Comparison of ENCODE assay signal across 17 cellular contexts in the genomic region with DNA sequence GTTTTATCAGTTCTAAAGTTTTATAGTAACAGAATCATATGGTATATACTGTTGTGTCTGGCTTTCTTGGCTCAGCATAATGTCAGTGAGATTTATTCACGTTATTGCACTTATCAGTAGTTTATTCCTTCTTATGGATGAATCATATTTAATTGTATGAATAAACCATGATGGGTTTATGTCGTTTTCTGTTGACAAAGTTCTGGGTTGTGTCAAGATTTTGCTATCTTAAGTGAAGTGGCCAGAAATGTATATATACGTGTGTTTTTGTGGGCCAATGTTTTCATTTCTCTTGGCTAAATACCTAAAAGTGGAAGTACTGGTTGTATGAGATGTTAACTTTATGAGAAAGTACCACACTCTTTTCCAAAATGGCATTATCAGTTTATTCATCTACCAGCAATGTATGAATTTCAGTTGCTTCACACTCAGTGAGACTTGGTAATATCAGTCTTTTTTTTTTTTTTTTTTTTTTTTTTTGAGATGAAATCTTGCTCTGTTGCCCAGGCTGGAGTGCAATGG.
"Had no signal": no experiment of that assay in that cellular context is flagged by ENCODE, and none has a peak within 500 bp of the region (broad histone marks: within the 10 kb centered on the region; RNA-seq: fewer than 3 reads in every experiment).

No MANE protein-coding gene starts in this region.

- H3K36me3 Mint-ChIP-seq: naive thymus-derived CD8-positive, alpha-beta T cell; stimulated activated naive B cell treated with anti-CD40 and anti-IgM and Interleukin-4, amounts not matched to agents 10 μg/mL and 1 μg/mL and 100 μg/mL, for 72 hours had no signal

- H2AFZ ChIP-seq: hepatocyte had no signal

- H3K4me1 Mint-ChIP-seq: naive thymus-derived CD8-positive, alpha-beta T cell; stimulated activated naive CD8-positive, alpha-beta T cell treated with anti-CD3 and anti-CD28 coated beads, Interleukin-15, amount 100 ng/mL, for 72 hours had no signal

- H3K4me3 ChIP-seq: dorsolateral prefrontal cortex, esophagus muscularis mucosa, hepatocyte, mucosa of descending colon, testis, tibial nerve had no signal

- H3K4me2 ChIP-seq: hepatocyte had no signal

- DNase-seq: cortex of kidney; dorsolateral prefrontal cortex; effector CD8-positive, alpha-beta T cell; foreskin melanocyte; head of caudate nucleus; kidney glomerular epithelial cell; mucosa of descending colon; naive thymus-derived CD8-positive, alpha-beta T cell; stimulated activated CD4-positive, alpha-beta T cell treated with anti-CD3 and anti-CD28 coated beads, Interleukin-2, amount 100 ng/mL, for 24 hours; stimulated activated CD4-positive, alpha-beta T cell treated with anti-CD3 and anti-CD28 coated beads, Interleukin-4, amount 100 ng/mL, for 4 hours; stimulated activated naive B cell treated with anti-CD40 and anti-IgM and Interleukin-4, amounts not matched to agents 10 μg/mL and 1 μg/mL and 100 μg/mL, for 72 hours; stimulated activated naive CD8-positive, alpha-beta T cell treated with anti-CD3 and anti-CD28 coated beads, Interleukin-15, amount 100 ng/mL, for 72 hours; testis had no signal

- H3K79me2 ChIP-seq: hepatocyte had no signal

- H3K4me3 Mint-ChIP-seq: naive thymus-derived CD8-positive, alpha-beta T cell; stimulated activated naive B cell treated with anti-CD40 and anti-IgM and Interleukin-4, amounts not matched to agents 10 μg/mL and 1 μg/mL and 100 μg/mL, for 72 hours; stimulated activated naive CD8-positive, alpha-beta T cell treated with anti-CD3 and anti-CD28 coated beads, Interleukin-15, amount 100 ng/mL, for 72 hours had no signal

- H3K27ac Mint-ChIP-seq: naive thymus-derived CD8-positive, alpha-beta T cell; stimulated activated naive B cell treated with anti-CD40 and anti-IgM and Interleukin-4, amounts not matched to agents 10 μg/mL and 1 μg/mL and 100 μg/mL, for 72 hours; stimulated activated naive CD8-positive, alpha-beta T cell treated with anti-CD3 and anti-CD28 coated beads, Interleukin-15, amount 100 ng/mL, for 72 hours had no signal

- H3K9me3 Mint-ChIP-seq: naive thymus-derived CD8-positive, alpha-beta T cell; stimulated activated naive CD8-positive, alpha-beta T cell treated with anti-CD3 and anti-CD28 coated beads, Interleukin-15, amount 100 ng/mL, for 72 hours had no signal

- H3K36me3 ChIP-seq: esophagus muscularis mucosa, neutrophil, tibial nerve had no signal

- H3K27me3 ChIP-seq: esophagus muscularis mucosa, hepatocyte, neutrophil, testis, tibial nerve had no signal

- H3K4me1 ChIP-seq: esophagus muscularis mucosa, testis, tibial nerve had no signal

- H3K27me3 Mint-ChIP-seq: stimulated activated naive B cell treated with anti-CD40 and anti-IgM and Interleukin-4, amounts not matched to agents 10 μg/mL and 1 μg/mL and 100 μg/mL, for 72 hours had no signal

- H3K27ac ChIP-seq: dorsolateral prefrontal cortex, esophagus muscularis mucosa, hepatocyte, neutrophil, testis, tibial nerve had no signal

- H3K9me3 ChIP-seq: esophagus muscularis mucosa, mucosa of descending colon, neutrophil, testis, tibial nerve had no signal
